Comparison of ENCODE assay signal across 8 cellular contexts in genomic region chrX:81202413-81202794, GRCh38.
DNase-seq lines count a peak whose midpoint lies in the region; ATAC-seq and TF ChIP-seq lines count a peak whose summit lies in the region.

No MANE protein-coding gene starts in this region.

- peak; percentile 29 for ATAC-seq in HG03066 (IDR thresholded peaks at IDR 0.05; ENCODE audit: low read depth, unreplicated experiment)
- ATAC-seq in stimulated activated naive CD8-positive, alpha-beta T cell treated with anti-CD3 and anti-CD28 coated beads, Interleukin-15, Interleukin-2, amounts not matched to agents 100 U/mL and 50 U/mL, for 24 hours, result peak; percentile 16

- H3K9ac ChIP-seq in iPS-18a (ENCODE audit: low read length), result peak overlapping the region; percentile 90

- peaks cover 21% of the 10 kb centered on the region for H3K9me3 ChIP-seq in iPS-18a (ENCODE audit: control insufficient read depth, low read depth, low read length)

- no peaks in the 10 kb centered on the region for H3K36me3 ChIP-seq in iPS-18a (ENCODE audit: control insufficient read depth, low read depth, low read length)

- no peak for DNase-seq in AG10803 (ENCODE audit: low read depth)
- no peak for DNase-seq in stimulated activated naive CD8-positive, alpha-beta T cell treated with anti-CD3 and anti-CD28 coated beads, Interleukin-15, Interleukin-2, amounts not matched to agents 100 U/mL and 50 U/mL, for 24 hours
- DNase-seq in SW480 (ENCODE audit: low spot score), result no peak
- no peak for DNase-seq in D341Med (ENCODE audit: low spot score)
- DNase-seq in amniotic stem cell (lab: John Stamatoyannopoulos, UW), result no peak

- H3K27me3 ChIP-seq in iPS-18a (ENCODE audit: control insufficient read depth, insufficient read depth, low read length), result no peaks in the 10 kb centered on the region

- H3K4me3 ChIP-seq in AG10803 (ENCODE audit: low read length) (peak overlapping the region; percentile 80), iPS-18a (ENCODE audit: low read length) (peak overlapping the region; percentile 88)

- TF ChIP-seq CTCF in AG10803 (conservative IDR thresholded peaks at IDR 0.05; ENCODE audit: low read length), result no peak

- H3K27ac ChIP-seq in angular gyrus (ENCODE audit: low read depth, low read length), result peak overlapping the region; percentile 76
- H3K27ac ChIP-seq in iPS-18a (ENCODE audit: low read length), result peak overlapping the region; percentile 80

- no peaks in the 10 kb centered on the region for H3K4me1 ChIP-seq in iPS-18a (ENCODE audit: control insufficient read depth, low read depth, low read length)
